Comparison of ENCODE assay signal across 11 cellular contexts in the genomic region with DNA sequence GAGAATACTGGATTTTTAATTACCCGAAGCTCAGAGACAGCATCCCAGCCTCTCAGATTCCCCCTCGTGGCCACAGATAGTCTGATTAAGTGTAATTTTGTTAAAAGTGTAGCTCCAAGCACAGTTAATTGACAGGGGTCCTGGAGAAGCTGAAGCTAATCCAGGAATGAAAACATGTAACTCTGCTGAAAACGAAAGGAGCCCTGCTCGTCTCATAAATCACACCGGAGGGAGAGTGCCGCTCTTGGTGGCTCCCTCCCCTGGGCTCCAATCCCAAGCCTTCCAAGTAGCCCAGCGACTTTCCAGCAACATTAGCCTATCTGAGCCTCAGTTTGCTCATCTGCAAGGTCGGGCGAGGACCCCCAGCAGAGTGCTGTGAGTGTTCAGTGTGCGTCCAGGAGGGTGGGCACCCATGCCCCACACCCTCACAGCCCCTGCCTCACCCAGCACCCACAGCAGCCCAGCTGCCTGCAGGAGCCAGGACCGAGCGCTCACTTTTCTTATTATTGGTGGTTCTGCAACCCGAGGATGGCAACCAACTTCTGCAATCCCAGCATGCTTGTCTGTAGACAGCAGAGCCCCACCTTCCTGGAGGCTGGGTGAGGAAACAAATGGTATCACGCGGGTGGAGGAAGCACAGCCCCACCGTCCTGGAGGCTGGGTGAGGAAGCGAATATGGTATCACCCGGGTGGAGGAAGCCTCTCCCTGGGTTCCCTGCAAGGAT.
DNase-seq lines count a peak whose midpoint lies in the region; ATAC-seq and TF ChIP-seq lines count a peak whose summit lies in the region.
"Had no signal": no experiment of that assay in that cellular context is flagged by ENCODE, and none has a peak within 500 bp of the region (broad histone marks: within the 10 kb centered on the region; RNA-seq: fewer than 3 reads in every experiment).

No MANE protein-coding gene starts in this region.

- WGBS in sigmoid colon, 2 donors = 32 to 40% methylated on average over 18 of the region's 18 CpGs

- ATAC-seq in activated CD8-positive, alpha-beta T cell treated with anti-CD3 and anti-CD28 coated beads, Interleukin-2, amount 10 ng/mL, durations not matched to agents 7 days and 5 days = no peak
- no peak for ATAC-seq in HG02981 (IDR thresholded peaks at IDR 0.05; ENCODE audit: unreplicated experiment)

- intact Hi-C loops in sigmoid colon (cut with DNase I) = no loop called here
- intact Hi-C loops in CD4-positive, alpha-beta memory T cell (cut with micrococcal nuclease) = no loop called here

- H3K9me3 ChIP-seq in sigmoid colon = no peaks in the 10 kb centered on the region
- no peaks in the 10 kb centered on the region for H3K9me3 ChIP-seq in SJCRH30 (replicated peaks)
- no peaks in the 10 kb centered on the region for H3K9me3 ChIP-seq in CD4-positive, alpha-beta memory T cell (ENCODE audit: control insufficient read depth in 1 of 2, low read length in 2 of 2)

- H3K9me3 Mint-ChIP-seq in activated CD8-positive, alpha-beta T cell treated with anti-CD3 and anti-CD28 coated beads, Interleukin-2, amount 10 ng/mL, durations not matched to agents 7 days and 5 days (ENCODE audit: insufficient read depth) = no peaks in the 10 kb centered on the region
- no peaks in the 10 kb centered on the region for H3K9me3 Mint-ChIP-seq in immature natural killer cell
- H3K9me3 Mint-ChIP-seq in CD4-positive, alpha-beta memory T cell = peaks cover 0 to 1% (median 0%) of the 10 kb centered on the region in 8 donors
- H3K9me3 Mint-ChIP-seq: central memory CD8-positive, alpha-beta T cell had no signal

- peak overlapping the region; percentile 27 for H3K4me3 Mint-ChIP-seq in activated CD8-positive, alpha-beta T cell treated with anti-CD3 and anti-CD28 coated beads, Interleukin-2, amount 10 ng/mL, durations not matched to agents 7 days and 5 days
- H3K4me3 Mint-ChIP-seq in immature natural killer cell = peak overlapping the region in 4 of 5 donors; percentile 28 to 38 (median 32)
- no peak overlapping the region for H3K4me3 Mint-ChIP-seq in CD4-positive, alpha-beta memory T cell
- H3K4me3 Mint-ChIP-seq: central memory CD8-positive, alpha-beta T cell had no signal

- H3K4me1 ChIP-seq in sigmoid colon (peaks cover 0 to 17% (median 16%) of the 10 kb centered on the region in 4 donors), SJCRH30 (no peaks in the 10 kb centered on the region)
- H3K4me1 ChIP-seq in CD4-positive, alpha-beta memory T cell (ENCODE audit: insufficient read depth, low read length) = no peaks in the 10 kb centered on the region

- no peaks in the 10 kb centered on the region for H3K36me3 Mint-ChIP-seq in activated CD8-positive, alpha-beta T cell treated with anti-CD3 and anti-CD28 coated beads, Interleukin-2, amount 10 ng/mL, durations not matched to agents 7 days and 5 days (ENCODE audit: low read depth)
- H3K36me3 Mint-ChIP-seq in immature natural killer cell = no peaks in the 10 kb centered on the region
- H3K36me3 Mint-ChIP-seq in CD4-positive, alpha-beta memory T cell = no peaks in the 10 kb centered on the region

- CTCF ChIA-PET in activated CD8-positive, alpha-beta T cell treated with anti-CD3 and anti-CD28 coated beads, Interleukin-2, amount 10 ng/mL, durations not matched to agents 7 days and 5 days (lab: Charles Lee) = no interaction called here
- CTCF ChIA-PET in CD4-positive, alpha-beta memory T cell (lab: Charles Lee; ENCODE audit: partially characterized antibody) = no interaction called here

- POLR2A ChIA-PET in activated CD8-positive, alpha-beta T cell treated with anti-CD3 and anti-CD28 coated beads, Interleukin-2, amount 10 ng/mL, durations not matched to agents 7 days and 5 days (lab: Charles Lee) = no interaction called here
- POLR2A ChIA-PET in CD4-positive, alpha-beta memory T cell (lab: Charles Lee; ENCODE audit: partially characterized antibody) = no interaction called here

- H3K27ac ChIP-seq in sigmoid colon (peak overlapping the region; percentile 51 to 65 (median 56)), SJCRH30 (no peak overlapping the region)
- H3K27ac ChIP-seq in CD4-positive, alpha-beta memory T cell (ENCODE audit: low read depth, low read length) = no peak overlapping the region

- TF ChIP-seq POLR2A in sigmoid colon (IDR thresholded peaks at IDR 0.05) = no peak

- H3K4me1 Mint-ChIP-seq in activated CD8-positive, alpha-beta T cell treated with anti-CD3 and anti-CD28 coated beads, Interleukin-2, amount 10 ng/mL, durations not matched to agents 7 days and 5 days (ENCODE audit: low read depth) = no peaks in the 10 kb centered on the region
- H3K4me1 Mint-ChIP-seq in immature natural killer cell = no peaks in the 10 kb centered on the region
- no peaks in the 10 kb centered on the region for H3K4me1 Mint-ChIP-seq in CD4-positive, alpha-beta memory T cell
- H3K4me1 Mint-ChIP-seq: central memory CD8-positive, alpha-beta T cell had no signal

- H3K27ac Mint-ChIP-seq in activated CD8-positive, alpha-beta T cell treated with anti-CD3 and anti-CD28 coated beads, Interleukin-2, amount 10 ng/mL, durations not matched to agents 7 days and 5 days = no peak overlapping the region
- H3K27ac Mint-ChIP-seq in immature natural killer cell = no peak overlapping the region
- H3K27ac Mint-ChIP-seq in CD4-positive, alpha-beta memory T cell = no peak overlapping the region

- H3K27me3 ChIP-seq in H7 (ENCODE audit: control insufficient read depth, insufficient read depth, low read length) (no peaks in the 10 kb centered on the region), sigmoid colon (no peaks in the 10 kb centered on the region), SJCRH30 (no peaks in the 10 kb centered on the region; the same call in 1 of the 2 replicates)
- H3K27me3 ChIP-seq in CD4-positive, alpha-beta memory T cell (ENCODE audit: insufficient read depth, low read length) = no peaks in the 10 kb centered on the region

- H3K4me3 ChIP-seq in H7 (ENCODE audit: insufficient read depth, low read depth, low read length) (peak overlapping the region; percentile 28), sigmoid colon (peak overlapping the region; percentile 21 to 45 (median 42)), SJCRH30 (no peak overlapping the region)
- H3K4me3 ChIP-seq in CD4-positive, alpha-beta memory T cell (ENCODE audit: low read length in 2 of 2) = no peak overlapping the region

- no peaks in the 10 kb centered on the region for H3K36me3 ChIP-seq in H7 (replicated peaks; ENCODE audit: control insufficient read depth, insufficient read depth, low read length)
- no peaks in the 10 kb centered on the region for H3K36me3 ChIP-seq in sigmoid colon
- H3K36me3 ChIP-seq in SJCRH30 = no peaks in the 10 kb centered on the region
- no peaks in the 10 kb centered on the region for H3K36me3 ChIP-seq in CD4-positive, alpha-beta memory T cell (ENCODE audit: insufficient read depth, low read length)

- no peak for TF ChIP-seq CTCF in sigmoid colon (IDR thresholded peaks at IDR 0.05)

- no peaks in the 10 kb centered on the region for H3K27me3 Mint-ChIP-seq in activated CD8-positive, alpha-beta T cell treated with anti-CD3 and anti-CD28 coated beads, Interleukin-2, amount 10 ng/mL, durations not matched to agents 7 days and 5 days (ENCODE audit: low read depth)
- H3K27me3 Mint-ChIP-seq in immature natural killer cell (ENCODE audit: low read depth in 3 of 3) = peaks cover 0 to 5% (median 1%) of the 10 kb centered on the region in 3 donors
- H3K27me3 Mint-ChIP-seq in CD4-positive, alpha-beta memory T cell = peaks cover 3 to 7% of the 10 kb centered on the region in 2 donors

- TF ChIP-seq EP300 in sigmoid colon (IDR thresholded peaks at IDR 0.05) = no peak

- DNase-seq in H7 (peak; percentile 67), immature natural killer cell (no peak), sigmoid colon (no peak), T-helper 9 cell (no peak), SJCRH30 (no peak)
- DNase-seq in activated CD8-positive, alpha-beta T cell treated with anti-CD3 and anti-CD28 coated beads, Interleukin-2, amount 10 ng/mL, durations not matched to agents 7 days and 5 days = no peak
- DNase-seq in CD4-positive, alpha-beta memory T cell = no peak
- DNase-seq: HCEC 1CT, Kasumi-1 had no signal

Comparison
In these comparisons a context has a peak if more than half of its experiments do, and no peak if none do; other contexts are left out.
1. H3K4me3 ChIP-seq: peak in H7 (single experiment) and sigmoid colon (4 of 4); none in SJCRH30 (single experiment) and CD4-positive, alpha-beta memory T cell (0 of 2).
2. H3K4me3 Mint-ChIP-seq: peak in activated CD8-positive, alpha-beta T cell treated with anti-CD3 and anti-CD28 coated beads, Interleukin-2, amount 10 ng/mL, durations not matched to agents 7 days and 5 days (single experiment) and immature natural killer cell (4 of 5); none in CD4-positive, alpha-beta memory T cell (0 of 8).
3. H3K27ac ChIP-seq: peak in sigmoid colon (4 of 4); none in SJCRH30 (single experiment) and CD4-positive, alpha-beta memory T cell (single experiment).